ENCODE assay signal across 8 cellular contexts in genomic region chr11:68471360-68472340, GRCh38. TPM values are rescaled to one million over a fixed set of nuclear protein-coding genes. Genes with fewer than 3 reads are reported as not detected.
DNase-seq lines count a peak whose midpoint lies in the region; ATAC-seq and TF ChIP-seq lines count a peak whose summit lies in the region.

No MANE protein-coding gene starts in this region.

- peak overlapping the region; percentile 65 for H3K4me3 Mint-ChIP-seq in activated T-cell treated with anti-CD3 and anti-CD28 coated beads, Interleukin-2, amount 50 U/mL, for 24 hours

- peak overlapping the region; percentile 94 for H3K27ac Mint-ChIP-seq in activated T-cell treated with anti-CD3 and anti-CD28 coated beads, Interleukin-2, amount 50 U/mL, for 24 hours

- peaks cover 75% of the 10 kb centered on the region for H3K36me3 Mint-ChIP-seq in activated T-cell treated with anti-CD3 and anti-CD28 coated beads, Interleukin-2, amount 50 U/mL, for 24 hours (ENCODE audit: low read depth)

- peaks cover 81% of the 10 kb centered on the region for H3K4me1 Mint-ChIP-seq in activated T-cell treated with anti-CD3 and anti-CD28 coated beads, Interleukin-2, amount 50 U/mL, for 24 hours (ENCODE audit: low read depth)

- intact Hi-C loops in lower lobe of right lung (cut with DNase I), result no loop called here
- intact Hi-C loops in ovary (cut with DNase I), result no loop called here
- intact Hi-C loops in left colon (cut with DNase I, micrococcal nuclease), result no loop called here

- no peak for TF ChIP-seq EP300 in ovary (IDR thresholded peaks at IDR 0.05)
- no peak for TF ChIP-seq EP300 in suprapubic skin (IDR thresholded peaks at IDR 0.05)

- H3K9me3 ChIP-seq in lower lobe of right lung (no peaks in the 10 kb centered on the region), ovary (no peaks in the 10 kb centered on the region), suprapubic skin (no peaks in the 10 kb centered on the region)

- TF ChIP-seq CTCF in AG09309 (IDR thresholded peaks at IDR 0.05; ENCODE audit: control insufficient read depth, insufficient read depth, low read depth, low read length, missing control alignments) (peak; percentile 2), lower lobe of right lung (IDR thresholded peaks at IDR 0.05) (no peak), ovary (IDR thresholded peaks at IDR 0.05) (no peak), suprapubic skin (IDR thresholded peaks at IDR 0.05) (no peak)

- no peak overlapping the region for H3K4me3 ChIP-seq in AG09309 (ENCODE audit: control insufficient read depth, low read depth, low read length)
- H3K4me3 ChIP-seq in lower lobe of right lung, result no peak overlapping the region
- H3K4me3 ChIP-seq in ovary, result no peak overlapping the region
- H3K4me3 ChIP-seq in suprapubic skin, result no peak overlapping the region

- TF ChIP-seq POLR2A in ovary (IDR thresholded peaks at IDR 0.05) (no peak), suprapubic skin (IDR thresholded peaks at IDR 0.05) (no peak)

- no peaks in the 10 kb centered on the region for H3K27me3 ChIP-seq in lower lobe of right lung (ENCODE audit: low read depth)
- no peaks in the 10 kb centered on the region for H3K27me3 ChIP-seq in ovary
- no peaks in the 10 kb centered on the region for H3K27me3 ChIP-seq in suprapubic skin

- peak; percentile 92 for DNase-seq in AG09309 (ENCODE audit: low read depth)
- DNase-seq in LHCN-M2 (ENCODE audit: low read depth), result peak; percentile 67
- DNase-seq in activated T-cell treated with anti-CD3 and anti-CD28 coated beads, Interleukin-2, amount 50 U/mL, for 24 hours, result peak; percentile 53
- no peak for DNase-seq in lower lobe of right lung
- no peak for DNase-seq in germinal center (ENCODE audit: low spot score)
- DNase-seq in ovary, result no peak
- no peak for DNase-seq in suprapubic skin (ENCODE audit: low spot score in 2 of 2)
- DNase-seq in left colon, result no peak

- H3K9me3 Mint-ChIP-seq in activated T-cell treated with anti-CD3 and anti-CD28 coated beads, Interleukin-2, amount 50 U/mL, for 24 hours, result peaks cover 2% of the 10 kb centered on the region

- WGBS in ovary, 3 donors, result 77 to 88% (median 83%) methylated on average over 17 of the region's 17 CpGs
- WGBS in suprapubic skin, result 79% methylated on average over 17 of the region's 17 CpGs

- H3K36me3 ChIP-seq in lower lobe of right lung (peaks cover 6% of the 10 kb centered on the region), ovary (no peaks in the 10 kb centered on the region), suprapubic skin (no peaks in the 10 kb centered on the region)

- H3K4me1 ChIP-seq in lower lobe of right lung (peaks cover 79% of the 10 kb centered on the region), ovary (ENCODE audit: insufficient read depth) (peaks cover 37% of the 10 kb centered on the region), suprapubic skin (peaks cover 62% of the 10 kb centered on the region)

- no peaks in the 10 kb centered on the region for H3K27me3 Mint-ChIP-seq in activated T-cell treated with anti-CD3 and anti-CD28 coated beads, Interleukin-2, amount 50 U/mL, for 24 hours

- ATAC-seq in lower lobe of right lung (peak; percentile 45 to 64), left colon (no peak)

- no peak overlapping the region for H3K27ac ChIP-seq in lower lobe of right lung
- no peak overlapping the region for H3K27ac ChIP-seq in ovary
- H3K27ac ChIP-seq in suprapubic skin, result no peak overlapping the region

RNA-seq across cellular contexts. Expression of gene PPP6R3, which starts 11.1 kb away (rescaled TPM):
- 84.6 and 89.6 TPM in 2 replicates for total RNA-seq in LHCN-M2 (2014; rRNA removed)
- 17.9 TPM for polyA plus RNA-seq in LHCN-M2 (2012)
- total RNA-seq in lower lobe of right lung, result 98.0 TPM
- 100 to 1,000 TPM in 6 of 7 donors, 10 to 100 TPM in 1; 98.4 to 122 (median 114) TPM for total RNA-seq in ovary
- 10 to 100 TPM; 36.4 to 47.7 TPM for polyA plus RNA-seq in ovary
- 100 to 1,000 TPM in 1 of 4 donors, 10 to 100 TPM in 3; 81.8 to 197 (median 97.0) TPM for total RNA-seq in suprapubic skin
- total RNA-seq in left colon, result 100 to 1,000 TPM; 102 to 112 TPM

Comparison
In these comparisons a context has a peak if more than half of its experiments do, and no peak if none do; other contexts are left out.
1. DNase-seq: peak in AG09309 (single experiment), LHCN-M2 (single experiment) and activated T-cell treated with anti-CD3 and anti-CD28 coated beads, Interleukin-2, amount 50 U/mL, for 24 hours (single experiment); none in lower lobe of right lung (single experiment), germinal center (single experiment), ovary (0 of 5), suprapubic skin (0 of 2) and left colon (0 of 2).